ENCODE assay signal across 8 cellular contexts in genomic region chr11:75351541-75352416, GRCh38. TPM values are rescaled to one million over a fixed set of nuclear protein-coding genes. Genes with fewer than 3 reads are reported as not detected.
DNase-seq lines count a peak whose midpoint lies in the region; ATAC-seq and TF ChIP-seq lines count a peak whose summit lies in the region.

Gene ARRB1, minus strand, starts transcription at chr11:75351661. Its CDS starts 54 bp downstream, at chr11:75351607.

- DNase-seq in Ammon's horn (ENCODE audit: low spot score) (peak; percentile 76), SW480 (ENCODE audit: low spot score) (peak; percentile 61), adrenal gland (peak; percentile 60 to 71 (median 64)), left ventricle myocardium inferior (peak; percentile 77), progenitor cell of endocrine pancreas (ENCODE audit: low spot score, unreplicated experiment) (peak; percentile 47)

- peaks cover 29% of the 10 kb centered on the region for H3K4me1 Mint-ChIP-seq in progenitor cell of endocrine pancreas (ENCODE audit: low read depth)

- WGBS in adrenal gland, 4 donors, result 0 to 1% (median 1%) methylated on average over 16 to 95 of the region's 95 CpGs

- intact Hi-C loops in adrenal gland (cut with DNase I) (no loop called here), left ventricle myocardium inferior (cut with micrococcal nuclease) (no loop called here)

- H3K4me3 Mint-ChIP-seq in progenitor cell of endocrine pancreas (ENCODE audit: low read depth), result peak within 1 kb of the TSS; percentile 83

- H3K36me3 ChIP-seq in adrenal gland (replicated peaks in 1 of 2) (no peaks in the 10 kb centered on the region), left ventricle myocardium inferior (no peaks in the 10 kb centered on the region)

- H3K9me3 ChIP-seq in adrenal gland (replicated peaks in 1 of 3), result no peaks in the 10 kb centered on the region
- no peaks in the 10 kb centered on the region for H3K9me3 ChIP-seq in left ventricle myocardium inferior (replicated peaks)

- H3K27ac ChIP-seq in adrenal gland, result peak within 1 kb of the TSS in 4 of 5 donors; percentile 50 to 95 (median 76)
- peak within 1 kb of the TSS; percentile 94 for H3K27ac ChIP-seq in left ventricle myocardium inferior (replicated peaks)

- TF ChIP-seq POLR2A in adrenal gland (IDR thresholded peaks at IDR 0.05), result peak in 1 of 2 donors; percentile 27

- ATAC-seq in HG02588 (IDR thresholded peaks at IDR 0.05; ENCODE audit: unreplicated experiment) (peak; percentile 48), HG03159 (IDR thresholded peaks at IDR 0.05; ENCODE audit: unreplicated experiment) (no peak), HG03280 (IDR thresholded peaks at IDR 0.05; ENCODE audit: unreplicated experiment) (no peak)

- peak within 1 kb of the TSS; percentile 97 for H3K27ac Mint-ChIP-seq in progenitor cell of endocrine pancreas

- no peaks in the 10 kb centered on the region for H3K9me3 Mint-ChIP-seq in progenitor cell of endocrine pancreas (ENCODE audit: low read depth)

- peak within 1 kb of the TSS; percentile 21 to 77 (median 36) for H3K4me3 ChIP-seq in adrenal gland
- H3K4me3 ChIP-seq in left ventricle myocardium inferior, result peak within 1 kb of the TSS; percentile 88

- H3K36me3 Mint-ChIP-seq in progenitor cell of endocrine pancreas (ENCODE audit: insufficient read depth), result no peaks in the 10 kb centered on the region

- TF ChIP-seq CTCF in adrenal gland (IDR thresholded peaks at IDR 0.05), result peak in 1 of 6 experiments; percentile 17
- TF ChIP-seq CTCF in left ventricle myocardium inferior (IDR thresholded peaks at IDR 0.05; ENCODE audit: borderline replicate concordance), result peak; percentile 36
- TF ChIP-seq CTCF in progenitor cell of endocrine pancreas (IDR thresholded peaks at IDR 0.05; ENCODE audit: unreplicated experiment), result peak; percentile 42

- H3K27me3 Mint-ChIP-seq in progenitor cell of endocrine pancreas, result peaks cover 8% of the 10 kb centered on the region

- H3K27me3 ChIP-seq in adrenal gland, result no peaks in the 10 kb centered on the region
- no peaks in the 10 kb centered on the region for H3K27me3 ChIP-seq in left ventricle myocardium inferior (ENCODE audit: low read depth)

- H3K4me1 ChIP-seq in adrenal gland (replicated peaks in 1 of 2) (peaks cover 11 to 45% of the 10 kb centered on the region in 2 donors), left ventricle myocardium inferior (peaks cover 57% of the 10 kb centered on the region)

RNA-seq across cellular contexts. Expression of gene ARRB1, which starts in this region (rescaled TPM):
- 10 to 100 TPM; 23.7 to 53.7 (median 32.0) TPM for total RNA-seq in adrenal gland
- 10 to 100 TPM in 1 of 3 donors, 1 to 10 TPM in 2; 4.9 to 15.2 (median 8.8) TPM for polyA plus RNA-seq in adrenal gland
- total RNA-seq in left ventricle myocardium inferior, result 25.9 TPM
- 32.5 and 36.0 TPM in 2 replicates for total RNA-seq in progenitor cell of endocrine pancreas
